ENCODE assay signal across 8 cellular contexts in the genomic region with DNA sequence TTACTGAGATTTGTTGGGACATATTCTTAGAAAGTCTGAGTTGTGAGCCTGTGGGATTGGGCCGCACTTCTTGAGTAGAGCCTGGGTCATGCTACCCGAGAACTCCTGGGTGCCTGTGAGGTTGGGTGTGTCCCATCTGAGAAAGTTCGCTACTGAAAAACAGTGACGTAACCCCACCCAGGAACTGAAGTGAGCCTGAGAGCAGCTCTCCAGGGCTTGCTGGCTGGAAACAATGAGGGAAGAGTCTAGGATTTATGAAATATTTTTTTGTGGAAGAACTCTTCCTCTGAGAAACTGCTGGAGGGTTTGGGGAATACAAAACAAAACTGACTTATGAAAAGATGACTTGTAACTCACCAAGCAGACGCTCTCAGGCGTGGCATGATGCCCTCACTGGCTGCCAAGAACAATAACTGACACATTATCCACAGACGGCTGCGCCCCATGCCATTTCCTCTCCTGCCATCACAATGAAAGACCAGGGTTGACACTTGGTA.
DNase-seq lines count a peak whose midpoint lies in the region; ATAC-seq and TF ChIP-seq lines count a peak whose summit lies in the region.

No MANE protein-coding gene starts in this region.

- peak; percentile 53 to 76 (median 65) for DNase-seq in CD4-positive, alpha-beta T cell
- DNase-seq in activated naive CD4-positive, alpha-beta T cell treated with Interleukin-2 at 50 U/mL for 16 hours: peak; percentile 56
- peak; percentile 45 for DNase-seq in globus pallidus (ENCODE audit: low spot score)
- no peak for DNase-seq in HAP-1 (ENCODE audit: low spot score in 2 of 2)
- DNase-seq in NCI-H526 treated with DMSO at 0.1 percent for 48 hours (lab: John Stamatoyannopoulos, UW): no peak

- H3K27ac ChIP-seq in CD4-positive, alpha-beta T cell (ENCODE audit: low read depth, low read length): peak overlapping the region; percentile 91
- peak overlapping the region; percentile 23 for H3K27ac ChIP-seq in OCI-LY1 (ENCODE audit: low read depth, low read length, poor library complexity, severe bottlenecking)

- no peaks in the 10 kb centered on the region for H3K27me3 ChIP-seq in CD4-positive, alpha-beta T cell (ENCODE audit: control insufficient read depth, insufficient read depth, low read length)
- H3K27me3 ChIP-seq in OCI-LY1 (ENCODE audit: insufficient read depth, low read length) (no peaks in the 10 kb centered on the region), skeletal muscle satellite cell (ENCODE audit: control insufficient read depth, insufficient read depth, low read length) (no peaks in the 10 kb centered on the region), HAP-1 (ENCODE audit: low read depth) (no peaks in the 10 kb centered on the region)

- POLR2A ChIA-PET in CD4-positive, alpha-beta T cell (lab: Charles Lee): interaction anchor here (1.3 to 34.4 kb wide), 5 partner anchors 9 to 111 kb away, joined by 5 to 808 read pairs (median 137); a partner anchor contains a TSS

- no peak overlapping the region for H2AFZ ChIP-seq in OCI-LY1 (ENCODE audit: low read length)

- H3K4me3 ChIP-seq in OCI-LY1 (ENCODE audit: low read depth, low read length, poor library complexity, severe bottlenecking) (peak overlapping the region; percentile 12), skeletal muscle satellite cell (ENCODE audit: low read length) (peak overlapping the region; percentile 33), HAP-1 (no peak overlapping the region)

- no peaks in the 10 kb centered on the region for H3K9me3 ChIP-seq in CD4-positive, alpha-beta T cell (ENCODE audit: control insufficient read depth, low read length)
- H3K9me3 ChIP-seq in OCI-LY1 (ENCODE audit: low read length) (no peaks in the 10 kb centered on the region), skeletal muscle satellite cell (replicated peaks; ENCODE audit: low read length) (no peaks in the 10 kb centered on the region), HAP-1 (no peaks in the 10 kb centered on the region)

- H3K4me3 Mint-ChIP-seq in CD4-positive, alpha-beta T cell: peak overlapping the region; percentile 59

- ATAC-seq in CD4-positive, alpha-beta T cell (ENCODE audit: poor library complexity): peak; percentile 66
- peak; percentile 43 for ATAC-seq in HG02798 (IDR thresholded peaks at IDR 0.05; ENCODE audit: poor library complexity, unreplicated experiment)

- H4K20me1 ChIP-seq in OCI-LY1 (ENCODE audit: insufficient read depth, low read length): no peaks in the 10 kb centered on the region

- no peaks in the 10 kb centered on the region for H3K27me3 Mint-ChIP-seq in CD4-positive, alpha-beta T cell

- no peaks in the 10 kb centered on the region for H3F3A ChIP-seq in OCI-LY1 (ENCODE audit: insufficient read depth, low read length)

- peak overlapping the region; percentile 98 for H3K27ac Mint-ChIP-seq in CD4-positive, alpha-beta T cell

- peaks cover 33% of the 10 kb centered on the region for H3K36me3 Mint-ChIP-seq in CD4-positive, alpha-beta T cell (ENCODE audit: low read depth)

- TF ChIP-seq CTCF in CD4-positive, alpha-beta T cell (IDR thresholded peaks at IDR 0.05): no peak
- TF ChIP-seq CTCF in OCI-LY1 (IDR thresholded peaks at IDR 0.05; ENCODE audit: low read length): no peak

- H3K9me3 Mint-ChIP-seq in CD4-positive, alpha-beta T cell: no peaks in the 10 kb centered on the region

- H3K79me2 ChIP-seq in OCI-LY1 (ENCODE audit: insufficient read depth, low read length): no peaks in the 10 kb centered on the region

- H3K9ac ChIP-seq in OCI-LY1 (ENCODE audit: low read length): no peak overlapping the region
- H3K9ac ChIP-seq in skeletal muscle satellite cell (ENCODE audit: low read depth, low read length): peak overlapping the region; percentile 68

- intact Hi-C loops in CD4-positive, alpha-beta T cell (cut with DNase I, micrococcal nuclease): loop anchor here (1.0 to 10.0 kb wide), 3 partner anchors 10 to 225 kb away; a partner anchor contains a TSS

- no peaks in the 10 kb centered on the region for H3K9me2 ChIP-seq in OCI-LY1 (ENCODE audit: low read depth, low read length)

- H3K4me2 ChIP-seq in OCI-LY1 (ENCODE audit: low read length) (peak overlapping the region; percentile 41), skeletal muscle satellite cell (ENCODE audit: low read length) (peak overlapping the region; percentile 69)

- H3K4me1 ChIP-seq in OCI-LY1 (ENCODE audit: insufficient read depth, low read length, severe bottlenecking): peaks cover 22% of the 10 kb centered on the region
- peaks cover 39% of the 10 kb centered on the region for H3K4me1 ChIP-seq in skeletal muscle satellite cell (ENCODE audit: control insufficient read depth, insufficient read depth, low read length)
- H3K4me1 ChIP-seq in HAP-1: peaks cover 20% of the 10 kb centered on the region

- H3K36me3 ChIP-seq in OCI-LY1 (ENCODE audit: insufficient read depth, low read length): peaks cover 1% of the 10 kb centered on the region; the same call in 1 of the 2 replicates
- no peaks in the 10 kb centered on the region for H3K36me3 ChIP-seq in skeletal muscle satellite cell (ENCODE audit: insufficient read depth, low read length)
- no peaks in the 10 kb centered on the region for H3K36me3 ChIP-seq in HAP-1 (replicated peaks)

- peaks cover 90% of the 10 kb centered on the region for H3K4me1 Mint-ChIP-seq in CD4-positive, alpha-beta T cell (ENCODE audit: low read depth)

- in situ Hi-C loops in HAP-1 (cut with MboI; ENCODE audit: low sequenced_read_pairs): no loop called here

- CTCF ChIA-PET in CD4-positive, alpha-beta T cell (lab: Charles Lee): interaction anchor here (1.3 to 2.7 kb wide), 5 partner anchors 11 to 130 kb away, joined by 3 to 15 read pairs (median 7); no protein-coding TSS in a partner anchor

Comparison
In these comparisons a context has a peak if more than half of its experiments do, and no peak if none do; other contexts are left out.
1. DNase-seq: peak in CD4-positive, alpha-beta T cell (10 of 10), activated naive CD4-positive, alpha-beta T cell treated with Interleukin-2 at 50 U/mL for 16 hours (single experiment) and globus pallidus (single experiment); none in HAP-1 (0 of 2) and NCI-H526 treated with DMSO at 0.1 percent for 48 hours (single experiment).